ENCODE assay signal across 8 cellular contexts in genomic region chr9:131410051-131410491, GRCh38. TPM values are rescaled to one million over a fixed set of nuclear protein-coding genes. Genes with fewer than 3 reads are reported as not detected.
A peak's percentile ranks its signal among the peaks of the same experiment; 100 is the strongest.
DNase-seq lines count a peak whose midpoint lies in the region; ATAC-seq, FAIRE-seq and TF ChIP-seq lines count a peak whose summit lies in the region.

No MANE protein-coding gene starts in this region.

- H3K79me1 ChIP-seq in H9 (ENCODE audit: insufficient read depth, low read depth, low read length, poor library complexity, severe bottlenecking), result no peaks in the 10 kb centered on the region

- no peak overlapping the region for H3K56ac ChIP-seq in H9 (ENCODE audit: insufficient read length, low read depth, low read length)

- H3K4me3 Mint-ChIP-seq in H9, result no peak overlapping the region; a peak in 1 of 5 replicates

- ATAC-seq in GM21723 (IDR thresholded peaks at IDR 0.05; ENCODE audit: unreplicated experiment) (no peak), HG03354 (IDR thresholded peaks at IDR 0.05; ENCODE audit: poor library complexity, severe bottlenecking, unreplicated experiment) (no peak)

- H3K9ac ChIP-seq in H9 (ENCODE audit: extremely low read depth, insufficient read length, low read length), result no peak overlapping the region

- H3K27ac Mint-ChIP-seq in H9, result peak overlapping the region; percentile 44 to 84 (median 68); a peak in 6 of 7 replicates

- H3K27me3 Mint-ChIP-seq in H9 (ENCODE audit: low read depth), result no peaks in the 10 kb centered on the region

- H2AK5ac ChIP-seq in H9 (ENCODE audit: insufficient read length, low read length), result no peak overlapping the region

- H2BK5ac ChIP-seq in H9 (ENCODE audit: insufficient read length, low read length), result no peak overlapping the region

- H3K4me3 ChIP-seq in dorsolateral prefrontal cortex, result peak overlapping the region in 1 of 59 donors; percentile 7
- no peak overlapping the region for H3K4me3 ChIP-seq in skeletal muscle cell (ENCODE audit: low read depth, low read length)

- peaks cover 4% of the 10 kb centered on the region for H3K23me2 ChIP-seq in H9 (ENCODE audit: insufficient read length, low read depth, low read length, poor library complexity, severe bottlenecking)

- DNase-seq in H9 (no peak), RPMI7951 (ENCODE audit: low read depth) (peak; percentile 74), dorsolateral prefrontal cortex (peak in 1 of 10 donors; percentile 25), skeletal muscle cell (ENCODE audit: low read depth) (peak; percentile 47), NCI-H2081 treated with DMSO at 0.1 percent for 48 hours (lab: John Stamatoyannopoulos, UW) (no peak), D721Med (ENCODE audit: insufficient read length, low spot score) (no peak)

- H4K91ac ChIP-seq in H9 (ENCODE audit: insufficient read length, low read depth, low read length), result no peak overlapping the region

- FAIRE-seq in D721Med (lab: Jason Lieb, UNC), result no peak

- no peak overlapping the region for H2BK12ac ChIP-seq in H9 (ENCODE audit: insufficient read length, low read depth, low read length)

- H3K4me1 ChIP-seq in H9 (ENCODE audit: insufficient read depth, low read length), result peaks cover 22% of the 10 kb centered on the region

- peaks cover 78% of the 10 kb centered on the region for H3K79me2 ChIP-seq in H9 (ENCODE audit: insufficient read depth, low read length)

- H3K4me2 ChIP-seq in H9 (ENCODE audit: insufficient read depth, insufficient read length, low read length), result no peak overlapping the region

- H3T11ph ChIP-seq in H9 (ENCODE audit: low read length), result no peak overlapping the region

- H2BK120ac ChIP-seq in H9 (ENCODE audit: low read depth, low read length, poor library complexity, severe bottlenecking), result no peak overlapping the region

- no peak overlapping the region for H4K8ac ChIP-seq in H9 (replicated peaks; ENCODE audit: insufficient read length, low read depth, low read length)

- no peak overlapping the region for H3K27ac ChIP-seq in H9 (ENCODE audit: insufficient read length, low read depth, low read length)
- H3K27ac ChIP-seq in dorsolateral prefrontal cortex, result peak overlapping the region in 57 of 59 donors; percentile 35 to 96 (median 81)

- intact Hi-C loops in dorsolateral prefrontal cortex (cut with DNase I), result no loop called here

- no peak overlapping the region for H3K4ac ChIP-seq in H9 (ENCODE audit: low read depth, low read length)

- H2BK20ac ChIP-seq in H9 (ENCODE audit: low read depth, low read length, poor library complexity, severe bottlenecking), result no peak overlapping the region

- H4K20me1 ChIP-seq in H9 (ENCODE audit: control insufficient read depth, insufficient read depth, insufficient read length), result no peaks in the 10 kb centered on the region

- no CpG with 5 or more reads among the region's 7 CpGs for WGBS in H9 (ENCODE audit: extremely low coverage, insufficient read length, low lambda C conversion rate)

- H3K27me3 ChIP-seq in H9 (ENCODE audit: insufficient read depth, low read length) (no peaks in the 10 kb centered on the region), dorsolateral prefrontal cortex (no peaks in the 10 kb centered on the region)

- H3K4me1 Mint-ChIP-seq in H9, result peaks cover 75 to 77% of the 10 kb centered on the region in 2 experiments

- H4K5ac ChIP-seq in H9 (ENCODE audit: insufficient read length, low read depth, low read length), result no peak overlapping the region

- peaks cover 33 to 44% (median 38%) of the 10 kb centered on the region in 3 experiments for H3K36me3 Mint-ChIP-seq in H9 (ENCODE audit: insufficient read depth in 1 of 3, low read depth in 3 of 3)

- H3K14ac ChIP-seq in H9 (ENCODE audit: insufficient read depth, low read length), result no peak overlapping the region

- H3K9me3 Mint-ChIP-seq in H9, result peaks cover 9% of the 10 kb centered on the region in 2 experiments

- no peak for TF ChIP-seq CTCF in H9 (conservative IDR thresholded peaks at IDR 0.05)
- no peak for TF ChIP-seq CTCF in dorsolateral prefrontal cortex (IDR thresholded peaks at IDR 0.05 in 54 of 56, conservative IDR thresholded peaks at IDR 0.05 in 2 of 56; ENCODE audit: low read depth in 1 of 56, partially characterized antibody in 56 of 56)
- no peak for TF ChIP-seq CTCF in D721Med (IDR thresholded peaks at IDR 0.05; ENCODE audit: insufficient read depth, missing control alignments)

- no peaks in the 10 kb centered on the region for H3K9me3 ChIP-seq in H9 (ENCODE audit: control insufficient read depth, low read depth, low read length)

- no peak overlapping the region for H3K23ac ChIP-seq in H9 (ENCODE audit: insufficient read length, low read depth, low read length)

- H2BK15ac ChIP-seq in H9 (ENCODE audit: low read depth, low read length), result no peak overlapping the region

- H2AFZ ChIP-seq in H9 (ENCODE audit: low read length), result no peak overlapping the region

- no peak overlapping the region for H3K18ac ChIP-seq in H9 (ENCODE audit: insufficient read length, low read depth, low read length)

RNA-seq across cellular contexts. Expression of gene PRRC2B, which starts 16.2 kb away (rescaled TPM):
- total RNA-seq in H9 (2021) (243 and 251 TPM in 2 replicates), dorsolateral prefrontal cortex (100 to 1,000 TPM; 234 to 434 (median 347) TPM)
- 17.4 and 30.6 TPM in 2 replicates for total RNA-seq in RPMI7951 (2014; rRNA removed; shearing (Covaris generic))

Comparison
In these comparisons a context has a peak if more than half of its experiments do, and no peak if none do; other contexts are left out.
1. DNase-seq: peak in RPMI7951 (single experiment) and skeletal muscle cell (single experiment); none in H9 (single experiment), NCI-H2081 treated with DMSO at 0.1 percent for 48 hours (single experiment) and D721Med (single experiment).